In the genomic region with DNA sequence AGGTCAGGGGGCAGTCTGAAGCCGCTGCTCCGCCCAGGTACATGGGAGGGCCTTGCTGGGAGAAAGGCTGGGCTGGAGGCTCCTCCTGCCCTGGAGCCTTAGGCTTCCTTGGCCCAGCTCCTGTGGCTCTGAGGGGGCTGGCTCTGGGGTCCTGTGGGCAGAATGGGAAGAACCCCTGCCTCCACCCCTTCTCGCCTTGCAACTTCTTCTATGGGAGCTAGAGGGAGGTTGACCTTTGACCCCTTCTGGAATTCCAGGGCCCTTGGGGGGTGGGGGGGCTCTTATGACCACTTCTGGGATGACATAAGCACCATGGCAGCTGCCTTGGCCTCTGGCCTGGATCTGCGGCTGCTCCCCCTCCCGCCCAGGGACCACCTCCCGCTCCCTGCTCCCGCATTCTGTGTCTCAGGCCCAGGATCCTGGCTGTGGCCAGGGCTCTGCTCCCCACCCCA, we compare ENCODE assay signal across 10 cellular contexts. TPM values are rescaled to one million over a fixed set of nuclear protein-coding genes. Genes with fewer than 3 reads are reported as not detected.
DNase-seq lines count a peak whose midpoint lies in the region; ATAC-seq and TF ChIP-seq lines count a peak whose summit lies in the region.
"Had no signal": no experiment of that assay in that cellular context is flagged by ENCODE, and none has a peak within 500 bp of the region (broad histone marks: within the 10 kb centered on the region; RNA-seq: fewer than 3 reads in every experiment).

No MANE protein-coding gene starts in this region.

- peak overlapping the region; percentile 45 for H3K27ac Mint-ChIP-seq in activated naive CD8-positive, alpha-beta T cell treated with anti-CD3 and anti-CD28 coated beads, Interleukin-2, amount 10 ng/mL, durations not matched to agents 7 days and 5 days
- H3K27ac Mint-ChIP-seq in activated naive CD8-positive, alpha-beta T cell treated with anti-CD3 and anti-CD28 coated beads for 36 hours, result no peak overlapping the region
- no peak overlapping the region for H3K27ac Mint-ChIP-seq in activated CD4-positive, alpha-beta T cell treated with anti-CD3 and anti-CD28 coated beads, Interleukin-2, amount 10 ng/mL, durations not matched to agents 7 days and 5 days

- no peaks in the 10 kb centered on the region for H3K9me3 Mint-ChIP-seq in activated naive CD8-positive, alpha-beta T cell treated with anti-CD3 and anti-CD28 coated beads, Interleukin-2, amount 10 ng/mL, durations not matched to agents 7 days and 5 days
- no peaks in the 10 kb centered on the region for H3K9me3 Mint-ChIP-seq in activated naive CD8-positive, alpha-beta T cell treated with anti-CD3 and anti-CD28 coated beads for 36 hours
- H3K9me3 Mint-ChIP-seq in activated CD4-positive, alpha-beta T cell treated with anti-CD3 and anti-CD28 coated beads, Interleukin-2, amount 10 ng/mL, durations not matched to agents 7 days and 5 days, result no peaks in the 10 kb centered on the region
- H3K9me3 Mint-ChIP-seq: activated T-cell treated with anti-CD3 and anti-CD28 coated beads, Interleukin-2, amount 50 U/mL, for 24 hours had no signal

- H3K4me3 ChIP-seq in fibroblast of lung (replicated peaks in 1 of 4; ENCODE audit: control extremely low read depth in 1 of 4, insufficient read depth in 1 of 4, low read depth in 3 of 4, low read length in 4 of 4), result peak overlapping the region in 1 of 4 experiments; percentile 25

- H3K4me1 ChIP-seq in fibroblast of lung (ENCODE audit: control insufficient read depth, extremely low read depth, insufficient read depth, low read length), result peaks cover 47% of the 10 kb centered on the region

- H4K20me1 ChIP-seq in fibroblast of lung (ENCODE audit: control insufficient read depth, extremely low read depth, insufficient read depth, low read length), result no peaks in the 10 kb centered on the region

- H3K27me3 Mint-ChIP-seq in activated naive CD8-positive, alpha-beta T cell treated with anti-CD3 and anti-CD28 coated beads, Interleukin-2, amount 10 ng/mL, durations not matched to agents 7 days and 5 days, result no peaks in the 10 kb centered on the region
- no peaks in the 10 kb centered on the region for H3K27me3 Mint-ChIP-seq in activated naive CD8-positive, alpha-beta T cell treated with anti-CD3 and anti-CD28 coated beads for 36 hours
- no peaks in the 10 kb centered on the region for H3K27me3 Mint-ChIP-seq in activated CD4-positive, alpha-beta T cell treated with anti-CD3 and anti-CD28 coated beads, Interleukin-2, amount 10 ng/mL, durations not matched to agents 7 days and 5 days
- H3K27me3 Mint-ChIP-seq: activated T-cell treated with anti-CD3 and anti-CD28 coated beads, Interleukin-2, amount 50 U/mL, for 24 hours had no signal

- no peak for DNase-seq in activated naive CD8-positive, alpha-beta T cell treated with anti-CD3 and anti-CD28 coated beads, Interleukin-2, amount 10 ng/mL, durations not matched to agents 7 days and 5 days
- no peak for DNase-seq in activated naive CD8-positive, alpha-beta T cell treated with anti-CD3 and anti-CD28 coated beads for 36 hours
- DNase-seq in fibroblast of lung (ENCODE audit: low read depth in 2 of 2) (peak; percentile 97), myocyte (ENCODE audit: low read depth) (peak; percentile 93), NOMO-1 treated with dmso at 0.1 percent for 144 hours (lab: John Stamatoyannopoulos, UW; ENCODE audit: unreplicated experiment) (no peak)
- DNase-seq in activated CD4-positive, alpha-beta T cell treated with anti-CD3 and anti-CD28 coated beads, Interleukin-2, amount 10 ng/mL, durations not matched to agents 7 days and 5 days, result no peak
- DNase-seq: activated T-cell treated with anti-CD3 and anti-CD28 coated beads, Interleukin-2, amount 50 U/mL, for 24 hours; NCI-H146 had no signal

- H3K9ac ChIP-seq in fibroblast of lung (ENCODE audit: insufficient read depth, low read length), result peak overlapping the region; percentile 33

- TF ChIP-seq CTCF in fibroblast of lung (conservative IDR thresholded peaks at IDR 0.05 in 1 of 2, IDR thresholded peaks at IDR 0.05 in 1 of 2; ENCODE audit: low read depth in 1 of 2, low read length in 2 of 2), result peak; percentile 8 to 22

- peaks cover 18% of the 10 kb centered on the region for H3K79me2 ChIP-seq in fibroblast of lung (ENCODE audit: control insufficient read depth, insufficient read depth, low read length)

- H3K27ac ChIP-seq in fibroblast of lung (ENCODE audit: insufficient read depth, low read length), result peak overlapping the region; percentile 91

- H3K4me1 Mint-ChIP-seq in activated naive CD8-positive, alpha-beta T cell treated with anti-CD3 and anti-CD28 coated beads, Interleukin-2, amount 10 ng/mL, durations not matched to agents 7 days and 5 days, result peaks cover 17% of the 10 kb centered on the region
- H3K4me1 Mint-ChIP-seq in activated naive CD8-positive, alpha-beta T cell treated with anti-CD3 and anti-CD28 coated beads for 36 hours, result peaks cover 24% of the 10 kb centered on the region
- peaks cover 33% of the 10 kb centered on the region for H3K4me1 Mint-ChIP-seq in activated CD4-positive, alpha-beta T cell treated with anti-CD3 and anti-CD28 coated beads, Interleukin-2, amount 10 ng/mL, durations not matched to agents 7 days and 5 days

- peak overlapping the region; percentile 34 for H3K4me2 ChIP-seq in fibroblast of lung (ENCODE audit: extremely low read depth, insufficient read depth, low read length)

- H3K27me3 ChIP-seq in fibroblast of lung (ENCODE audit: control insufficient read depth, insufficient read depth, low read length), result no peaks in the 10 kb centered on the region

- H3K36me3 Mint-ChIP-seq in activated naive CD8-positive, alpha-beta T cell treated with anti-CD3 and anti-CD28 coated beads, Interleukin-2, amount 10 ng/mL, durations not matched to agents 7 days and 5 days, result peaks cover 14% of the 10 kb centered on the region
- H3K36me3 Mint-ChIP-seq in activated naive CD8-positive, alpha-beta T cell treated with anti-CD3 and anti-CD28 coated beads for 36 hours, result peaks cover 15% of the 10 kb centered on the region
- H3K36me3 Mint-ChIP-seq in activated CD4-positive, alpha-beta T cell treated with anti-CD3 and anti-CD28 coated beads, Interleukin-2, amount 10 ng/mL, durations not matched to agents 7 days and 5 days (ENCODE audit: low read depth), result peaks cover 18% of the 10 kb centered on the region

- H2AFZ ChIP-seq in fibroblast of lung (ENCODE audit: low read length), result no peak overlapping the region

- H3K9me3 ChIP-seq in fibroblast of lung (ENCODE audit: control insufficient read depth, insufficient read depth, low read depth, low read length), result no peaks in the 10 kb centered on the region

- peaks cover 15% of the 10 kb centered on the region for H3K36me3 ChIP-seq in fibroblast of lung (ENCODE audit: control insufficient read depth, insufficient read depth, low read length)

- ATAC-seq in activated naive CD8-positive, alpha-beta T cell treated with anti-CD3 and anti-CD28 coated beads, Interleukin-2, amount 10 ng/mL, durations not matched to agents 7 days and 5 days (ENCODE audit: low read depth), result no peak
- ATAC-seq in HG03025 (IDR thresholded peaks at IDR 0.05; ENCODE audit: low FRiP score, unreplicated experiment) (no peak), HG03095 (IDR thresholded peaks at IDR 0.05; ENCODE audit: unreplicated experiment) (no peak)

- CTCF ChIA-PET in activated CD4-positive, alpha-beta T cell treated with anti-CD3 and anti-CD28 coated beads, Interleukin-2, amount 10 ng/mL, durations not matched to agents 7 days and 5 days (lab: Charles Lee), result interaction anchor here (0.6 to 7.0 kb wide), 7 partner anchors 11 to 439 kb away, joined by 3 to 64 read pairs (median 3); no protein-coding TSS in a partner anchor

- H3K4me3 Mint-ChIP-seq in activated naive CD8-positive, alpha-beta T cell treated with anti-CD3 and anti-CD28 coated beads, Interleukin-2, amount 10 ng/mL, durations not matched to agents 7 days and 5 days, result no peak overlapping the region
- H3K4me3 Mint-ChIP-seq in activated naive CD8-positive, alpha-beta T cell treated with anti-CD3 and anti-CD28 coated beads for 36 hours, result no peak overlapping the region
- H3K4me3 Mint-ChIP-seq in activated CD4-positive, alpha-beta T cell treated with anti-CD3 and anti-CD28 coated beads, Interleukin-2, amount 10 ng/mL, durations not matched to agents 7 days and 5 days, result no peak overlapping the region
- H3K4me3 Mint-ChIP-seq: activated T-cell treated with anti-CD3 and anti-CD28 coated beads, Interleukin-2, amount 50 U/mL, for 24 hours had no signal

- POLR2A ChIA-PET in activated naive CD8-positive, alpha-beta T cell treated with anti-CD3 and anti-CD28 coated beads, Interleukin-2, amount 10 ng/mL, durations not matched to agents 7 days and 5 days (lab: Charles Lee), result interaction anchor here (1.1 kb wide), 1 partner anchor 463 kb away, joined by 3 read pairs; no protein-coding TSS in a partner anchor
- POLR2A ChIA-PET in activated CD4-positive, alpha-beta T cell treated with anti-CD3 and anti-CD28 coated beads, Interleukin-2, amount 10 ng/mL, durations not matched to agents 7 days and 5 days (lab: Charles Lee), result interaction anchor here (0.6 kb wide), 1 partner anchor 18 kb away, joined by 4 read pairs; no protein-coding TSS in a partner anchor

RNA-seq across cellular contexts. Expression of gene IER5L, which starts 32.2 kb away (rescaled TPM):
- 1 to 10 TPM; 8.6 to 8.8 TPM for total RNA-seq in activated naive CD8-positive, alpha-beta T cell treated with anti-CD3 and anti-CD28 coated beads, Interleukin-2, amount 10 ng/mL, durations not matched to agents 7 days and 5 days
- total RNA-seq in activated naive CD8-positive, alpha-beta T cell treated with anti-CD3 and anti-CD28 coated beads for 36 hours, result 1 to 10 TPM; 1.1 to 1.2 TPM
- total RNA-seq in fibroblast of lung (71.5 and 97.3 TPM in 2 replicates), myocyte (27.9 and 38.4 TPM in 2 replicates)
- polyA plus RNA-seq in fibroblast of lung, result 4.1 and 9.2 TPM in 2 replicates
- 13.6 and 19.5 TPM in 2 replicates for polyA plus RNA-seq in fibroblast of lung (2012)
- 4.1 and 7.5 TPM in 2 replicates for polyA minus RNA-seq in fibroblast of lung (ENCODE audit: low replicate concordance)
- 14.9 TPM for polyA plus RNA-seq in myocyte (2012)
- 1 to 10 TPM; 1.8 to 2.3 TPM for total RNA-seq in activated CD4-positive, alpha-beta T cell treated with anti-CD3 and anti-CD28 coated beads, Interleukin-2, amount 10 ng/mL, durations not matched to agents 7 days and 5 days

RNA-seq across cellular contexts. Expression of gene PTPA, which starts 34.7 kb away (rescaled TPM):
- 10 to 100 TPM; 88.3 to 91.0 TPM for total RNA-seq in activated naive CD8-positive, alpha-beta T cell treated with anti-CD3 and anti-CD28 coated beads, Interleukin-2, amount 10 ng/mL, durations not matched to agents 7 days and 5 days
- 100 to 1,000 TPM; 101 to 104 TPM for total RNA-seq in activated naive CD8-positive, alpha-beta T cell treated with anti-CD3 and anti-CD28 coated beads for 36 hours
- total RNA-seq in fibroblast of lung, result 159 and 203 TPM in 2 replicates
- polyA plus RNA-seq in fibroblast of lung, result 189 and 190 TPM in 2 replicates
- 186 and 250 TPM in 2 replicates for polyA plus RNA-seq in fibroblast of lung (2012)
- 246 and 273 TPM in 2 replicates for polyA minus RNA-seq in fibroblast of lung (ENCODE audit: low replicate concordance)
- 99.5 and 144 TPM in 2 replicates for total RNA-seq in myocyte
- 110 TPM for polyA plus RNA-seq in myocyte (2012)
- total RNA-seq in activated CD4-positive, alpha-beta T cell treated with anti-CD3 and anti-CD28 coated beads, Interleukin-2, amount 10 ng/mL, durations not matched to agents 7 days and 5 days, result 100 to 1,000 TPM in 1 of 2 experiments, 10 to 100 TPM in 1; 96.4 to 111 TPM

RNA-seq across cellular contexts. Expression of gene CRAT, which starts 35.3 kb away (rescaled TPM):
- total RNA-seq in activated naive CD8-positive, alpha-beta T cell treated with anti-CD3 and anti-CD28 coated beads, Interleukin-2, amount 10 ng/mL, durations not matched to agents 7 days and 5 days, result 10 to 100 TPM; 19.5 to 22.7 TPM
- 1 to 10 TPM; 7.3 to 7.9 TPM for total RNA-seq in activated naive CD8-positive, alpha-beta T cell treated with anti-CD3 and anti-CD28 coated beads for 36 hours
- total RNA-seq in fibroblast of lung (33.6 and 45.1 TPM in 2 replicates), myocyte (87.3 and 102 TPM in 2 replicates)
- 34.0 and 37.4 TPM in 2 replicates for polyA plus RNA-seq in fibroblast of lung
- 52.6 and 59.0 TPM in 2 replicates for polyA plus RNA-seq in fibroblast of lung (2012)
- 109 and 121 TPM in 2 replicates for polyA minus RNA-seq in fibroblast of lung (ENCODE audit: low replicate concordance)
- polyA plus RNA-seq in myocyte (2012), result 51.3 TPM
- 10 to 100 TPM; 20.4 to 25.2 TPM for total RNA-seq in activated CD4-positive, alpha-beta T cell treated with anti-CD3 and anti-CD28 coated beads, Interleukin-2, amount 10 ng/mL, durations not matched to agents 7 days and 5 days

Comparison
In these comparisons a context has a peak if more than half of its experiments do, and no peak if none do; other contexts are left out.
1. DNase-seq: peak in fibroblast of lung (2 of 2) and myocyte (single experiment); none in activated naive CD8-positive, alpha-beta T cell treated with anti-CD3 and anti-CD28 coated beads, Interleukin-2, amount 10 ng/mL, durations not matched to agents 7 days and 5 days (single experiment), activated naive CD8-positive, alpha-beta T cell treated with anti-CD3 and anti-CD28 coated beads for 36 hours (single experiment), NOMO-1 treated with dmso at 0.1 percent for 144 hours (single experiment) and activated CD4-positive, alpha-beta T cell treated with anti-CD3 and anti-CD28 coated beads, Interleukin-2, amount 10 ng/mL, durations not matched to agents 7 days and 5 days (single experiment).